Comparison of ENCODE assay signal across 14 cellular contexts in the genomic region with DNA sequence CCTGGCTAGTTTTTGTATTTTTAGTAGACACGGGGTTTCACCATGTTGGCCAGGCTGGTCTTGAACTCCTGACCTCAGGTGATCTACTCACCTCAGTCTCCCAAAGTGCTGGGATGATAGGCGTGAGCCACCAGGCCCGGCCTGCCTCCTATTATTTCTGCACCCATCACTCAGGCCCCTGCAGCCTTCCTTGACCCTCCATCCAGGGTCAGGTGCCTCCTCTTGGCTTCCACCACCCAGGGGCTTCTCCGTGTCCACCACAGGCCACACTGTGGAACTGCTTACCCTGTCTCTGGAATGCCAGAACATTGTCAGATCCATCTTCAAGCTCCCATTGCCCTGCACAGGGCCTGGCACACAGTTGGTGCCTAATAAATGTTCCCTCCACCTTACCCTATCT.
"Had no signal": no experiment of that assay in that cellular context is flagged by ENCODE, and none has a peak within 500 bp of the region (broad histone marks: within the 10 kb centered on the region; RNA-seq: fewer than 3 reads in every experiment).

No MANE protein-coding gene starts in this region.

- H3K36me3 ChIP-seq: cardiac muscle cell, esophagus muscularis mucosa, heart right ventricle had no signal

- ATAC-seq: activated CD4-positive, CD25-positive, alpha-beta regulatory T cell treated with anti-CD3 and anti-CD28 coated beads, Interleukin-2, amount 50 U/mL, for 24 hours; activated naive CD4-positive, alpha-beta T cell treated with anti-CD3 and anti-CD28 coated beads, Interleukin-2, amount 50 U/mL, for 72 hours; activated T-cell treated with anti-CD3 and anti-CD28 coated beads, Interleukin-2, amount 50 U/mL, for 4 hours; stimulated activated effector memory CD8-positive, alpha-beta T cell treated with anti-CD3 and anti-CD28 coated beads, Interleukin-12 subunit alpha, Interleukin-12 subunit beta, amount 100 ng/mL, for 72 hours had no signal

- H3K9me3 ChIP-seq: psoas muscle had no signal

- DNase-seq: activated gamma-delta T cell; activated T-cell treated with anti-CD3 and anti-CD28 coated beads, Interleukin-2, amount 50 U/mL, for 4 hours; effector memory CD4-positive, alpha-beta T cell; heart right ventricle; left ventricle myocardium superior; stimulated activated CD4-positive, alpha-beta T cell treated with anti-CD3 and anti-CD28 coated beads, Interleukin-4, amount 100 ng/mL, for 24 hours had no signal

- H3K27ac ChIP-seq: cardiac muscle cell, esophagus muscularis mucosa, heart right ventricle, psoas muscle had no signal

- H3K27me3 ChIP-seq: cardiac muscle cell had no signal

- H3K4me1 ChIP-seq: psoas muscle had no signal

- H3K4me3 ChIP-seq: cardiac muscle cell, esophagus muscularis mucosa, heart right ventricle, psoas muscle, smooth muscle cell had no signal

- H3K36me3 Mint-ChIP-seq: activated naive CD4-positive, alpha-beta T cell treated with anti-CD3 and anti-CD28 coated beads, Interleukin-2, amount 50 U/mL, for 72 hours; stimulated activated effector memory CD8-positive, alpha-beta T cell treated with anti-CD3 and anti-CD28 coated beads, Interleukin-12 subunit alpha, Interleukin-12 subunit beta, amount 100 ng/mL, for 72 hours had no signal

- H3K4me3 Mint-ChIP-seq: activated T-cell treated with anti-CD3 and anti-CD28 coated beads, Interleukin-2, amount 50 U/mL, for 4 hours; neural crest cell; stimulated activated effector memory CD8-positive, alpha-beta T cell treated with anti-CD3 and anti-CD28 coated beads, Interleukin-12 subunit alpha, Interleukin-12 subunit beta, amount 100 ng/mL, for 72 hours had no signal

- H3K27ac Mint-ChIP-seq: activated naive CD4-positive, alpha-beta T cell treated with anti-CD3 and anti-CD28 coated beads, Interleukin-2, amount 50 U/mL, for 72 hours; stimulated activated effector memory CD8-positive, alpha-beta T cell treated with anti-CD3 and anti-CD28 coated beads, Interleukin-12 subunit alpha, Interleukin-12 subunit beta, amount 100 ng/mL, for 72 hours had no signal

- H3K9me3 Mint-ChIP-seq: activated naive CD4-positive, alpha-beta T cell treated with anti-CD3 and anti-CD28 coated beads, Interleukin-2, amount 50 U/mL, for 72 hours; activated T-cell treated with anti-CD3 and anti-CD28 coated beads, Interleukin-2, amount 50 U/mL, for 4 hours; stimulated activated effector memory CD8-positive, alpha-beta T cell treated with anti-CD3 and anti-CD28 coated beads, Interleukin-12 subunit alpha, Interleukin-12 subunit beta, amount 100 ng/mL, for 72 hours had no signal

- H3K4me1 Mint-ChIP-seq: neural crest cell; stimulated activated effector memory CD8-positive, alpha-beta T cell treated with anti-CD3 and anti-CD28 coated beads, Interleukin-12 subunit alpha, Interleukin-12 subunit beta, amount 100 ng/mL, for 72 hours had no signal
